ENCODE assay signal across 1 cellular context in the genomic region with DNA sequence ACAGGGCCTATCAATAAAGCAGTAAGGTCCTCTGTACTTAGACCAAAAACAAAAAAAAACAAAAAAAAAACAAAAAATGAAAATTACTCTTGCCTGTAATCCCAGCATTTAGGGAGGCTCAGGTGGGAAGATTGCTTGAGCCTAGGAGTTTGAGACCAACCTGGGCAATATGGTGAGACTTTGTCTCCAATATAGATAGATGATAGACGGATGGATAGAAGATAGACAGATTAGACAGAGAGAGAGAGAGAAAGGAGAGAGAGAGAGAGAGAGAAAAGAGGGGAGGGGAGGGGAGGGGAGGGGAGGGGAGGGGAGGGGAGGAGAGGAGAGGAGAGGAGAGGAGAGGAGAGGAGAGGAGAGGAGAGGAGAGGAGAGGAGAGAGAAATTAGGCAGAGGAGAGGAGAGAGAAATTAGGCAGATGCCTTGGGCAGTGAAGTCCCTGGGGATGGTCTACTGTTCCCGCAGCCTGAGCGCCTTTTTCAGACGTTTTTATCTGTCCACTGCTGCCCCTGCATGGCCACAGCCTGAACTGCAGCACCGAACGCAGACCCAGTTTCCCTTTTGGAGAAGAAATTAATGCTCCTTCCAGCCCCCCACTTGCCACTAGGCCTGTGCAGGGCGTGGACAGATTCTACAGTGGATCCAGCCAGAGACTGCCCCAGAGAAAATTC.
TF ChIP-seq lines count a peak whose summit lies in the region.

No MANE protein-coding gene starts in this region.

TF ChIP-seq in WTC11, 78 proteins besides CTCF, POLR2A, EP300 and RAD21 (continued from another document):
- TF ChIP-seq, protein P1, sequence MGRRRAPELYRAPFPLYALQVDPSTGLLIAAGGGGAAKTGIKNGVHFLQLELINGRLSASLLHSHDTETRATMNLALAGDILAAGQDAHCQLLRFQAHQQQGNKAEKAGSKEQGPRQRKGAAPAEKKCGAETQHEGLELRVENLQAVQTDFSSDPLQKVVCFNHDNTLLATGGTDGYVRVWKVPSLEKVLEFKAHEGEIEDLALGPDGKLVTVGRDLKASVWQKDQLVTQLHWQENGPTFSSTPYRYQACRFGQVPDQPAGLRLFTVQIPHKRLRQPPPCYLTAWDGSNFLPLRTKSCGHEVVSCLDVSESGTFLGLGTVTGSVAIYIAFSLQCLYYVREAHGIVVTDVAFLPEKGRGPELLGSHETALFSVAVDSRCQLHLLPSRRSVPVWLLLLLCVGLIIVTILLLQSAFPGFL (CRISPR knock-in tag; IDR thresholded peaks at IDR 0.05; ENCODE audit: borderline replicate concordance): no peak
- TF ChIP-seq ESRRA (CRISPR knock-in tag; IDR thresholded peaks at IDR 0.05; ENCODE audit: borderline replicate concordance) (no peak), ZNF671 (CRISPR knock-in tag; IDR thresholded peaks at IDR 0.05) (no peak), RORB (CRISPR knock-in tag; IDR thresholded peaks at IDR 0.05) (no peak), ZNF416 (CRISPR knock-in tag; IDR thresholded peaks at IDR 0.05) (no peak), MXD4 (CRISPR knock-in tag; IDR thresholded peaks at IDR 0.05; ENCODE audit: borderline replicate concordance) (no peak)
